Comparison of ENCODE assay signal across 15 cellular contexts in the genomic region with DNA sequence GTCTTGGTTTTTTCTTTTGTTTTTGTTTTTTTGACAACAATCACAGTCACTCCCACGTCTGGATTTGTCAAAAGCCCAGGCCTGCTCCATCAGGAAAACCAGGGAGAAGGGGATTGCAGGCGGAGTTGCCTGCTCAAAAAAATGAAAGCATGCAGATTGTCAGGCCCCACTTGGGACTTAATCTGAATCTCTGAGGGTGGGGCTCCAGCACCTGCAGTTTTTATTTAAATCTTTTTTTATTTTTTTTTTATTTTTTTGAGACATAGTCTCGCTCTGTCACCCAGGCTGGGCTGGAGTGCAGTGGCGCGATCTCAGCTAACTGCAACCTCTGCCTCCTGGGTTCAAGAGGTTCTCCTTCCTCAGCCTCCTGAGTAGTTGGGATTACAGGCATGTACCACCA.
A peak's percentile ranks its signal among the peaks of the same experiment; 100 is the strongest.
DNase-seq lines count a peak whose midpoint lies in the region; ATAC-seq and TF ChIP-seq lines count a peak whose summit lies in the region.
"Had no signal": no experiment of that assay in that cellular context is flagged by ENCODE, and none has a peak within 500 bp of the region (broad histone marks: within the 10 kb centered on the region; RNA-seq: fewer than 3 reads in every experiment).

No MANE protein-coding gene starts in this region.

- TF ChIP-seq CTCF in prostate gland (IDR thresholded peaks at IDR 0.05), result no peak

- no peak overlapping the region for H3K4me3 ChIP-seq in CD4-positive, alpha-beta memory T cell (ENCODE audit: low read length in 2 of 2)
- H3K4me3 ChIP-seq in prostate gland, result no peak overlapping the region
- H3K4me3 ChIP-seq: heart left ventricle had no signal

- intact Hi-C loops in CD4-positive, alpha-beta memory T cell (cut with micrococcal nuclease), result loop anchor here (5.0 kb wide), 3 partner anchors 45 to 310 kb away; partner anchors contain the start of gene FOXP1
- intact Hi-C loops in prostate gland (cut with DNase I), result no loop called here

- H3K4me1 Mint-ChIP-seq in CD4-positive, alpha-beta memory T cell, result peaks cover 77 to 100% (median 91%) of the 10 kb centered on the region in 4 donors
- H3K4me1 Mint-ChIP-seq in activated naive CD8-positive, alpha-beta T cell treated with anti-CD3 and anti-CD28 coated beads for 36 hours, result peaks cover 90% of the 10 kb centered on the region

- H3K36me3 Mint-ChIP-seq in CD4-positive, alpha-beta memory T cell, result peaks cover 17% of the 10 kb centered on the region in 2 donors
- H3K36me3 Mint-ChIP-seq in activated naive CD8-positive, alpha-beta T cell treated with anti-CD3 and anti-CD28 coated beads for 36 hours, result peaks cover 32% of the 10 kb centered on the region

- no peaks in the 10 kb centered on the region for H3K9me3 ChIP-seq in CD4-positive, alpha-beta memory T cell (ENCODE audit: control insufficient read depth in 1 of 2, low read length in 2 of 2)
- H3K9me3 ChIP-seq in KOPT-K1 (ENCODE audit: insufficient read depth, low read length, poor library complexity, severe bottlenecking) (no peaks in the 10 kb centered on the region), prostate gland (no peaks in the 10 kb centered on the region)
- H3K9me3 ChIP-seq: heart left ventricle had no signal

- H3K4me1 ChIP-seq in CD4-positive, alpha-beta memory T cell (ENCODE audit: insufficient read depth, low read length), result peaks cover 100% of the 10 kb centered on the region
- peaks cover 13% of the 10 kb centered on the region for H3K4me1 ChIP-seq in prostate gland (replicated peaks)

- peak overlapping the region; percentile 96 to 100 (median 98) for H3K27ac Mint-ChIP-seq in CD4-positive, alpha-beta memory T cell
- H3K27ac Mint-ChIP-seq in activated naive CD8-positive, alpha-beta T cell treated with anti-CD3 and anti-CD28 coated beads for 36 hours, result peak overlapping the region; percentile 98

- H3K9me3 Mint-ChIP-seq in CD4-positive, alpha-beta memory T cell, result peaks cover 0 to 7% (median 0%) of the 10 kb centered on the region in 8 donors
- H3K9me3 Mint-ChIP-seq in activated naive CD8-positive, alpha-beta T cell treated with anti-CD3 and anti-CD28 coated beads for 36 hours, result peaks cover 6% of the 10 kb centered on the region

- TF ChIP-seq POLR2A in prostate gland (IDR thresholded peaks at IDR 0.05), result no peak

- H3K27me3 ChIP-seq in CD4-positive, alpha-beta memory T cell (ENCODE audit: insufficient read depth, low read length), result no peaks in the 10 kb centered on the region
- H3K27me3 ChIP-seq in prostate gland (replicated peaks; ENCODE audit: insufficient read depth), result no peaks in the 10 kb centered on the region
- H3K27me3 ChIP-seq: heart left ventricle had no signal

- DNase-seq in CD4-positive, alpha-beta memory T cell, result no peak
- DNase-seq in activated naive CD8-positive, alpha-beta T cell treated with anti-CD3 and anti-CD28 coated beads for 36 hours, result no peak
- DNase-seq in prostate gland (ENCODE audit: low spot score) (no peak), NCI-H2107 (lab: John Stamatoyannopoulos, UW) (no peak)
- DNase-seq: amniotic stem cell, heart left ventricle, kidney glomerular epithelial cell, NCI-H748 treated with DMSO at 0.1 percent for 48 hours, posterior cingulate gyrus, T-helper 9 cell, trophoblast cell had no signal

- H3K27ac ChIP-seq in CD4-positive, alpha-beta memory T cell (ENCODE audit: low read depth, low read length), result peak overlapping the region; percentile 47
- H3K27ac ChIP-seq in KOPT-K1 (ENCODE audit: low read depth, low read length, poor library complexity, severe bottlenecking), result peak overlapping the region; percentile 95
- H3K27ac ChIP-seq in prostate gland, result peak overlapping the region; percentile 59 to 69

- POLR2A ChIA-PET in CD4-positive, alpha-beta memory T cell (lab: Charles Lee; ENCODE audit: partially characterized antibody), result interaction anchor here (0.6 to 9.9 kb wide), 12 partner anchors 9 to 381 kb away, joined by 3 to 102 read pairs (median 6); no protein-coding TSS in a partner anchor

- ATAC-seq in HG03025 (IDR thresholded peaks at IDR 0.05; ENCODE audit: low FRiP score, unreplicated experiment), result no peak
- ATAC-seq in SK-N-SH treated with all-trans-retinoic acid at 6 μM for 48 hours, result no peak
- ATAC-seq in GM19351 (IDR thresholded peaks at IDR 0.05; ENCODE audit: unreplicated experiment), result no peak
- ATAC-seq: heart left ventricle had no signal

- H3K36me3 ChIP-seq in CD4-positive, alpha-beta memory T cell (ENCODE audit: insufficient read depth, low read length), result no peaks in the 10 kb centered on the region
- H3K36me3 ChIP-seq in KOPT-K1 (ENCODE audit: insufficient read depth, low read length) (no peaks in the 10 kb centered on the region), prostate gland (no peaks in the 10 kb centered on the region)
- H3K36me3 ChIP-seq: heart left ventricle had no signal

- WGBS in prostate gland, result 87% methylated on average over 5 of the region's 5 CpGs

- CTCF ChIA-PET in CD4-positive, alpha-beta memory T cell (lab: Charles Lee; ENCODE audit: partially characterized antibody), result interaction anchor here (1.0 to 2.1 kb wide), 4 partner anchors 13 to 49 kb away, joined by 3 to 8 read pairs (median 6); no protein-coding TSS in a partner anchor

- H3K4me3 Mint-ChIP-seq in CD4-positive, alpha-beta memory T cell, result peak overlapping the region; percentile 30 to 92 (median 78)
- peak overlapping the region; percentile 64 for H3K4me3 Mint-ChIP-seq in activated naive CD8-positive, alpha-beta T cell treated with anti-CD3 and anti-CD28 coated beads for 36 hours

- H3K27me3 Mint-ChIP-seq in CD4-positive, alpha-beta memory T cell, result no peaks in the 10 kb centered on the region
- H3K27me3 Mint-ChIP-seq in activated naive CD8-positive, alpha-beta T cell treated with anti-CD3 and anti-CD28 coated beads for 36 hours, result no peaks in the 10 kb centered on the region

TF ChIP-seq in SK-N-SH treated with all-trans-retinoic acid at 6 μM for 48 hours, 23 proteins besides CTCF, POLR2A, EP300 and RAD21:
- TF ChIP-seq ZC3H10 (CRISPR knock-in tag; IDR thresholded peaks at IDR 0.05) (no peak), PPARA (CRISPR knock-in tag; IDR thresholded peaks at IDR 0.05; ENCODE audit: borderline replicate concordance) (no peak), CSDC2 (CRISPR knock-in tag; IDR thresholded peaks at IDR 0.05) (no peak), SNAI2 (CRISPR knock-in tag; IDR thresholded peaks at IDR 0.05) (no peak), TCF4 (CRISPR knock-in tag; IDR thresholded peaks at IDR 0.05; ENCODE audit: borderline replicate concordance) (no peak), OSR1 (CRISPR knock-in tag; IDR thresholded peaks at IDR 0.05) (no peak)
- TF ChIP-seq, protein P1, sequence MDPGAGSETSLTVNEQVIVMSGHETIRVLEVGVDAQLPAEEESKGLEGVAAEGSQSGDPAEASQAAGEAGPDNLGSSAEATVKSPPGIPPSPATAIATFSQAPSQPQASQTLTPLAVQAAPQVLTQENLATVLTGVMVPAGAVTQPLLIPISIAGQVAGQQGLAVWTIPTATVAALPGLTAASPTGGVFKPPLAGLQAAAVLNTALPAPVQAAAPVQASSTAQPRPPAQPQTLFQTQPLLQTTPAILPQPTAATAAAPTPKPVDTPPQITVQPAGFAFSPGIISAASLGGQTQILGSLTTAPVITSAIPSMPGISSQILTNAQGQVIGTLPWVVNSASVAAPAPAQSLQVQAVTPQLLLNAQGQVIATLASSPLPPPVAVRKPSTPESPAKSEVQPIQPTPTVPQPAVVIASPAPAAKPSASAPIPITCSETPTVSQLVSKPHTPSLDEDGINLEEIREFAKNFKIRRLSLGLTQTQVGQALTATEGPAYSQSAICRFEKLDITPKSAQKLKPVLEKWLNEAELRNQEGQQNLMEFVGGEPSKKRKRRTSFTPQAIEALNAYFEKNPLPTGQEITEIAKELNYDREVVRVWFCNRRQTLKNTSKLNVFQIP (CRISPR knock-in tag; IDR thresholded peaks at IDR 0.05; ENCODE audit: borderline replicate concordance, low read depth), result no peak
